18 cellular contexts compared by ENCODE assay signal in genomic region chr4:1206299-1207156, GRCh38. TPM values are rescaled to one million over a fixed set of nuclear protein-coding genes. Genes with fewer than 3 reads are reported as not detected.
DNase-seq lines count a peak whose midpoint lies in the region; ATAC-seq and TF ChIP-seq lines count a peak whose summit lies in the region.
"Had no signal": no experiment of that assay in that cellular context is flagged by ENCODE, and none has a peak within 500 bp of the region (broad histone marks: within the 10 kb centered on the region; RNA-seq: fewer than 3 reads in every experiment).

No MANE protein-coding gene starts in this region.

- DNase-seq in activated T-cell treated with anti-CD3 and anti-CD28 coated beads, Interleukin-2, amount 50 U/mL, for 72 hours = no peak
- no peak for DNase-seq in activated T-cell treated with anti-CD3 and anti-CD28 coated beads, Interleukin-2, amount 50 U/mL, for 1 hour
- DNase-seq in RPMI8226 (peak; percentile 48), islet precursor cell (peak; percentile 47), stomach (no peak), midbrain (lab: John Stamatoyannopoulos, UW) (no peak), NCI-H1417 (lab: John Stamatoyannopoulos, UW) (no peak)
- DNase-seq: central memory CD4-positive, alpha-beta T cell; hippocampal formation; MV-4-11; NCI-H345; PC-9 had no signal

- peaks cover 56 to 95% (median 84%) of the 10 kb centered on the region in 4 donors for H3K4me1 ChIP-seq in stomach

- intact Hi-C loops in stomach (cut with DNase I; ENCODE audit: low total_unique reads) = no loop called here

- 84 to 93% (median 87%) methylated on average over 16 to 21 of the region's 21 CpGs for WGBS in stomach, 5 donors

- H3K4me3 ChIP-seq in stomach = no peak overlapping the region
- H3K4me3 ChIP-seq: PC-9, psoas muscle had no signal

- ATAC-seq in activated T-cell treated with anti-CD3 and anti-CD28 coated beads, Interleukin-2, amount 50 U/mL, for 72 hours (replicated peaks in 1 of 2) = no peak
- no peak for ATAC-seq in GM21529 (IDR thresholded peaks at IDR 0.05; ENCODE audit: unreplicated experiment)
- ATAC-seq: psoas muscle had no signal

- no peaks in the 10 kb centered on the region for H3K27me3 ChIP-seq in stomach

- H3K36me3 ChIP-seq in stomach = peaks cover 0 to 16% (median 13%) of the 10 kb centered on the region in 4 donors

- no peaks in the 10 kb centered on the region for H3K36me3 Mint-ChIP-seq in activated T-cell treated with anti-CD3 and anti-CD28 coated beads, Interleukin-2, amount 50 U/mL, for 72 hours (ENCODE audit: insufficient read depth in 2 of 2)

- H3K4me3 Mint-ChIP-seq in activated T-cell treated with anti-CD3 and anti-CD28 coated beads, Interleukin-2, amount 50 U/mL, for 72 hours = no peak overlapping the region
- H3K4me3 Mint-ChIP-seq: B cell; stimulated activated naive CD8-positive, alpha-beta T cell treated with anti-CD3 and anti-CD28 coated beads, Interleukin-15, Interleukin-2, amounts not matched to agents 100 ng/mL and 50 ng/mL, for 24 hours had no signal

- H3K4me1 Mint-ChIP-seq in activated T-cell treated with anti-CD3 and anti-CD28 coated beads, Interleukin-2, amount 50 U/mL, for 72 hours (ENCODE audit: low read depth) = peaks cover 19% of the 10 kb centered on the region

- H3K27me3 Mint-ChIP-seq in activated T-cell treated with anti-CD3 and anti-CD28 coated beads, Interleukin-2, amount 50 U/mL, for 72 hours (ENCODE audit: low read depth) = no peaks in the 10 kb centered on the region
- H3K27me3 Mint-ChIP-seq: B cell; stimulated activated naive CD8-positive, alpha-beta T cell treated with anti-CD3 and anti-CD28 coated beads, Interleukin-15, Interleukin-2, amounts not matched to agents 100 ng/mL and 50 ng/mL, for 24 hours had no signal

- TF ChIP-seq EP300 in stomach (IDR thresholded peaks at IDR 0.05) = no peak

- H3K9me3 ChIP-seq in stomach = no peaks in the 10 kb centered on the region
- H3K9me3 ChIP-seq: psoas muscle had no signal

- peak overlapping the region; percentile 19 for H3K27ac Mint-ChIP-seq in activated T-cell treated with anti-CD3 and anti-CD28 coated beads, Interleukin-2, amount 50 U/mL, for 72 hours
- H3K27ac Mint-ChIP-seq: activated T-helper 2 cell treated with anti-CD3 and anti-CD28 coated beads, Interferon-gamma antibody, Interleukin-2, Interleukin-4, amounts not matched to agents 10 μg/mL and 5 μg/mL and 100 μg/mL, durations not matched to agents 14 hours and 24 hours and 36 hours; B cell; stimulated activated naive CD8-positive, alpha-beta T cell treated with anti-CD3 and anti-CD28 coated beads, Interleukin-15, Interleukin-2, amounts not matched to agents 100 ng/mL and 50 ng/mL, for 24 hours had no signal

- H3K27ac ChIP-seq in stomach = peak overlapping the region in 3 of 5 donors; percentile 22 to 78 (median 54)
- H3K27ac ChIP-seq: PC-9, psoas muscle had no signal

- no peaks in the 10 kb centered on the region for H3K9me3 Mint-ChIP-seq in activated T-cell treated with anti-CD3 and anti-CD28 coated beads, Interleukin-2, amount 50 U/mL, for 72 hours
- H3K9me3 Mint-ChIP-seq: activated T-helper 2 cell treated with anti-CD3 and anti-CD28 coated beads, Interferon-gamma antibody, Interleukin-2, Interleukin-4, amounts not matched to agents 10 μg/mL and 5 μg/mL and 100 μg/mL, durations not matched to agents 14 hours and 24 hours and 36 hours; stimulated activated naive CD8-positive, alpha-beta T cell treated with anti-CD3 and anti-CD28 coated beads, Interleukin-15, Interleukin-2, amounts not matched to agents 100 ng/mL and 50 ng/mL, for 24 hours had no signal

- TF ChIP-seq POLR2A in stomach (IDR thresholded peaks at IDR 0.05) = no peak

- no peak for TF ChIP-seq CTCF in stomach (IDR thresholded peaks at IDR 0.05)

RNA-seq across cellular contexts. Expression of gene SPON2, which starts 34.1 kb away (rescaled TPM):
- 1 to 10 TPM; 7.0 to 8.2 TPM for total RNA-seq in activated T-cell treated with anti-CD3 and anti-CD28 coated beads, Interleukin-2, amount 50 U/mL, for 72 hours
- 100 to 1,000 TPM in 1 of 5 donors, 10 to 100 TPM in 4; 12.8 to 224 (median 63.9) TPM for total RNA-seq in stomach
- polyA plus RNA-seq in stomach = 10 to 100 TPM; 20.1 to 54.6 (median 40.6) TPM
- total RNA-seq: HT1080 had no signal

RNA-seq across cellular contexts. Expression of gene CTBP1, which starts 42.4 kb away (rescaled TPM):
- 100 to 1,000 TPM; 182 to 190 TPM for total RNA-seq in activated T-cell treated with anti-CD3 and anti-CD28 coated beads, Interleukin-2, amount 50 U/mL, for 72 hours
- total RNA-seq in stomach = 100 to 1,000 TPM in 3 of 5 donors, 10 to 100 TPM in 2; 85.0 to 415 (median 227) TPM
- polyA plus RNA-seq in stomach = 10 to 100 TPM; 72.7 to 90.4 (median 83.5) TPM

Comparison
In these comparisons a context has a peak if more than half of its experiments do, and no peak if none do; other contexts are left out.
1. DNase-seq: peak in RPMI8226 (single experiment) and islet precursor cell (single experiment); none in activated T-cell treated with anti-CD3 and anti-CD28 coated beads, Interleukin-2, amount 50 U/mL, for 72 hours (0 of 2), activated T-cell treated with anti-CD3 and anti-CD28 coated beads, Interleukin-2, amount 50 U/mL, for 1 hour (single experiment), stomach (single experiment), midbrain (single experiment) and NCI-H1417 (0 of 3).